ENCODE assay signal across 8 cellular contexts in the genomic region with DNA sequence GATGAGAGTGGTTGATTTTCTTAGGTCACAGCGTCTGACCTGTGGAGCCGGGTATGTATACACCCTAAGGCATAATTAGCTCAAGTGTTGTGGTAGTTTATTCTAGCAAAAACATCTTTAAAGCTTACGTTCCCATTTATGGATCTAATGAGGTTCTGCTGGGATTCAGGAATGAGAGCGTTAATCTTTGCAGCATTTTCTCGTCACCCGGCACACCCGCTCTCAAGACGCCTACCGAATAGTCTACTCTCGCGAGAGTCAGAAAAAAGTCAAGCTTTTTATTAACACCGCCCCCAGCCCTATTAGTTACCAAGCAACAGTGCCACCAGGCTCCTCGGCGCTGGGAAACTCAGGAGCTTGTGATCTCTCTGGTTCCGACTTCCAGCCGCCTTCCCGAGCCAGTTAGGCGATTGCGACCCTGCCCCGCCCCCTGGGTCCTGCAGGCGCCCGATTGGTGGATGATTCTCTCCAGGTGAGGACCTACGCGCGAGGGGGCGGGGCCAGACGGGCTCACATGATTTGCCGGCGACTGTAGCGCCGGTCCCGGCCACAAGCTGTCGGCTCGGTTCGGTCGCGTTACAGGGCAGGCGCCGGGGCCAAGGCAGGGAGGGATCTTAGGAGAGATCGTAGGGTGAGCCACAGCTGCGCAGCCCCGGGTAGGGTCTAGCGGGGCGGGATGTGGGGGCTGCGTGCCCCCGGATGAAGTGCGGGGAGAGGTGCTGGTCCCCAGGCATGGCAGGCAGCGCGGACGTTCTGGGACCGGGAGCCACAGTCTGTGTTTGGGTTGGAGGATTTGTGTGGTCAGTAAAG. TPM values are rescaled to one million over a fixed set of nuclear protein-coding genes. Genes with fewer than 3 reads are reported as not detected.
DNase-seq lines count a peak whose midpoint lies in the region; ATAC-seq, FAIRE-seq and TF ChIP-seq lines count a peak whose summit lies in the region.

Gene PFKFB2 (plus strand): TSS at position 540 of the 810 bp plus-strand sequence. CDS start 1,443 bp downstream, outside the sequence.

- TF ChIP-seq EP300 in HepG2 (IDR thresholded peaks at IDR 0.05; ENCODE audit: low read depth in 2 of 2, low read length in 2 of 2) = no peak; a peak in 1 of 4 replicates
- TF ChIP-seq EP300 in HepG2 (CRISPR knock-in tag; IDR thresholded peaks at IDR 0.05; ENCODE audit: borderline replicate concordance) = no peak

- H3K4me1 Mint-ChIP-seq in activated CD8-positive, alpha-beta T cell treated with anti-CD3 and anti-CD28 coated beads for 36 hours (ENCODE audit: low read depth) = peaks cover 31% of the 10 kb centered on the region

- CTCF ChIA-PET in activated CD8-positive, alpha-beta T cell treated with anti-CD3 and anti-CD28 coated beads for 36 hours (lab: Charles Lee) = interaction anchor here (0.9 to 2.4 kb wide), 15 partner anchors 8 to 449 kb away, joined by 3 to 15 read pairs (median 4); no protein-coding TSS in a partner anchor
- CTCF ChIA-PET in HepG2 (lab: Yijun Ruan, JAX; ENCODE audit: low intra/inter-chr PET ratio, low total read pairs) = no interaction called here

- POLR2A ChIA-PET in activated CD8-positive, alpha-beta T cell treated with anti-CD3 and anti-CD28 coated beads for 36 hours (lab: Charles Lee) = interaction anchor here (0.7 to 2.0 kb wide), 7 partner anchors 10 to 45 kb away, joined by 3 to 9 read pairs (median 4); partner anchors contain the start of gene C1orf116
- POLR2A ChIA-PET in HepG2 (lab: Yijun Ruan, JAX) = interaction anchor here (0.8 to 2.4 kb wide), 16 partner anchors 10 to 300 kb away, joined by 3 to 25 read pairs (median 6); partner anchors contain the start of genes C1orf116, C4BPA, C4BPB and CD55

- H3K27me3 ChIP-seq in dorsolateral prefrontal cortex = no peaks in the 10 kb centered on the region
- no peaks in the 10 kb centered on the region; a peak in 1 of 5 replicates for H3K27me3 ChIP-seq in HepG2 (ENCODE audit: control insufficient read depth in 1 of 2, insufficient read depth in 2 of 2, low read length in 2 of 2)

- H3K36me3 Mint-ChIP-seq in activated CD8-positive, alpha-beta T cell treated with anti-CD3 and anti-CD28 coated beads for 36 hours (ENCODE audit: low read depth) = peaks cover 11% of the 10 kb centered on the region

- H3K79me2 ChIP-seq in HepG2 (ENCODE audit: insufficient read depth, low read length) = peaks cover 27% of the 10 kb centered on the region

- H3K27ac ChIP-seq in dorsolateral prefrontal cortex = peak within 1 kb of the TSS; percentile 55 to 98 (median 93)
- H3K27ac ChIP-seq in HepG2 (ENCODE audit: extremely low read length, insufficient read depth, low read length) = peak within 1 kb of the TSS; percentile 90

- peak; percentile 57 for TF ChIP-seq RAD21 in HepG2 (CRISPR knock-in tag; IDR thresholded peaks at IDR 0.05)

- WGBS in HepG2 (ENCODE audit: low lambda C conversion rate) = 1% methylated on average over 17 of the region's 51 CpGs

- peak within 1 kb of the TSS; percentile 92 for H2AFZ ChIP-seq in HepG2 (ENCODE audit: low read length)

- peak within 1 kb of the TSS; percentile 98 for H3K4me2 ChIP-seq in HepG2 (ENCODE audit: low read depth, low read length)

- no peaks in the 10 kb centered on the region for H3K9me3 Mint-ChIP-seq in activated CD8-positive, alpha-beta T cell treated with anti-CD3 and anti-CD28 coated beads for 36 hours

- FAIRE-seq in HepG2 (lab: Jason Lieb, UNC) = peak; percentile 89

- H3K27me3 Mint-ChIP-seq in activated CD8-positive, alpha-beta T cell treated with anti-CD3 and anti-CD28 coated beads for 36 hours = no peaks in the 10 kb centered on the region

- no peak for TF ChIP-seq CTCF in activated CD8-positive, alpha-beta T cell treated with anti-CD3 and anti-CD28 coated beads for 36 hours (IDR thresholded peaks at IDR 0.05)
- peak in 42 of 56 donors; percentile 10 to 60 (median 37) for TF ChIP-seq CTCF in dorsolateral prefrontal cortex (IDR thresholded peaks at IDR 0.05 in 54 of 56, conservative IDR thresholded peaks at IDR 0.05 in 2 of 56; ENCODE audit: low read depth in 1 of 56, partially characterized antibody in 56 of 56)
- peak; percentile 36 for TF ChIP-seq CTCF in HepG2 (CRISPR knock-in tag; IDR thresholded peaks at IDR 0.05)

- H3K27ac Mint-ChIP-seq in activated CD8-positive, alpha-beta T cell treated with anti-CD3 and anti-CD28 coated beads for 36 hours = peak within 1 kb of the TSS; percentile 84

- peak; percentile 82 for ATAC-seq in GM19328 (IDR thresholded peaks at IDR 0.05; ENCODE audit: unreplicated experiment)
- ATAC-seq in HG03460 (IDR thresholded peaks at IDR 0.05; ENCODE audit: unreplicated experiment) = peak; percentile 85
- peak; percentile 87 for ATAC-seq in activated CD8-positive, alpha-beta T cell treated with anti-CD3 and anti-CD28 coated beads for 36 hours
- ATAC-seq in HepG2 = peak; percentile 89

- peak; percentile 76 to 99 (median 92) for DNase-seq in C1 segment of cervical spinal cord (lab: John Stamatoyannopoulos, UW)
- DNase-seq in NCI-H748 (lab: John Stamatoyannopoulos, UW; ENCODE audit: unreplicated experiment) = peak; percentile 98
- peak; percentile 97 for DNase-seq in activated CD8-positive, alpha-beta T cell treated with anti-CD3 and anti-CD28 coated beads for 36 hours
- peak; percentile 92 to 99 (median 98) for DNase-seq in dorsolateral prefrontal cortex
- peak; percentile 99 for DNase-seq in HepG2 (ENCODE audit: low spot score)
- peak; percentile 93 for DNase-seq in stimulated activated CD4-positive, alpha-beta T cell treated with anti-CD3 and anti-CD28 coated beads, Interleukin-2, amount 100 ng/mL, for 4 hours (ENCODE audit: low read depth)

- peak; percentile 86 to 87 for TF ChIP-seq POLR2A in HepG2 (IDR thresholded peaks at IDR 0.05; ENCODE audit: insufficient read depth in 1 of 2, low read depth in 2 of 2, low read length in 2 of 2)

- peaks cover 0 to 10% of the 10 kb centered on the region in 2 experiments; a peak in 1 of 5 replicates for H3K36me3 ChIP-seq in HepG2 (replicated peaks in 1 of 2; ENCODE audit: control insufficient read depth in 1 of 2, insufficient read depth in 2 of 2, low read length in 2 of 2)

- H4K20me1 ChIP-seq in HepG2 (ENCODE audit: insufficient read depth, low read length) = no peaks in the 10 kb centered on the region; the same call in 1 of the 2 replicates

- H3K4me3 ChIP-seq in dorsolateral prefrontal cortex (peak within 1 kb of the TSS; percentile 58 to 99 (median 81)), HepG2 (replicated peaks in 1 of 3; ENCODE audit: insufficient read depth in 1 of 3, low read depth in 2 of 3, low read length in 3 of 3) (peak within 1 kb of the TSS; percentile 95 to 98 (median 96))

- peak within 1 kb of the TSS; percentile 94 for H3K9ac ChIP-seq in HepG2 (ENCODE audit: insufficient read depth, low read depth, low read length)

- peak within 1 kb of the TSS; percentile 99 for H3K4me3 Mint-ChIP-seq in activated CD8-positive, alpha-beta T cell treated with anti-CD3 and anti-CD28 coated beads for 36 hours

- no peaks in the 10 kb centered on the region for H3K9me3 ChIP-seq in HepG2 (ENCODE audit: low read length)

- in situ Hi-C loops in HepG2 (cut with HindIII; ENCODE audit: extremely low pct_ligation_motif_present, low pct_unique_long_range_greater_than_20kb) = no loop called here

- H3K4me1 ChIP-seq in HepG2 (ENCODE audit: insufficient read depth, low read length) = peaks cover 32% of the 10 kb centered on the region

- BruUV-seq in HepG2 (replicated peaks; lab: Mats Ljungman, UMichigan) = no TSS peak

- intact Hi-C loops in activated CD8-positive, alpha-beta T cell treated with anti-CD3 and anti-CD28 coated beads for 36 hours (cut with micrococcal nuclease) = no loop called here
- intact Hi-C loops in dorsolateral prefrontal cortex (cut with DNase I) = loop anchor here (5.0 to 10.0 kb wide), 2 partner anchors 269 to 352 kb away; partner anchors contain the start of gene CD55 (in 1 of the 2)
- intact Hi-C loops in HepG2 (cut with micrococcal nuclease; ENCODE audit: unreplicated experiment) = loop anchor here (1.0 kb wide), 1 partner anchor 446 kb away; no protein-coding TSS in a partner anchor

TF ChIP-seq in HepG2, 621 proteins besides CTCF, POLR2A, EP300 and RAD21 (continues in another document):
- TF ChIP-seq SP5 (CRISPR knock-in tag; IDR thresholded peaks at IDR 0.05; ENCODE audit: borderline replicate concordance, low read depth) = peak; percentile 73

RNA-seq across cellular contexts. Expression of gene PFKFB2, which starts in this region (rescaled TPM):
- total RNA-seq in activated CD8-positive, alpha-beta T cell treated with anti-CD3 and anti-CD28 coated beads for 36 hours = 1 to 10 TPM; 3.5 to 4.3 TPM
- 100 to 1,000 TPM in 1 of 120 experiments, 10 to 100 TPM in 119; 18.5 to 126 (median 47.9) TPM for total RNA-seq in dorsolateral prefrontal cortex
- total RNA-seq in HepG2 (2016; rRNA removed; fragmentation: Illumina TruSeq; extraction: Trizol) = 9.4 and 10.6 TPM in 2 replicates
- 0.62 and 0.71 TPM in 2 replicates for total RNA-seq in HepG2 (2016; cell fraction: cytosol; rRNA removed; fragmentation: Illumina TruSeq; extraction: Trizol; ENCODE audit: low read depth)
- 10.2 and 10.9 TPM in 2 replicates for total RNA-seq in HepG2 (2016; cell fraction: insoluble cytoplasmic fraction; rRNA removed; fragmentation: Illumina TruSeq; extraction: Trizol)
- 2.7 and 2.9 TPM in 2 replicates for total RNA-seq in HepG2 (2016; cell fraction: membrane; rRNA removed; fragmentation: Illumina TruSeq; extraction: Trizol)
- total RNA-seq in HepG2 (2016; cell fraction: nucleus; rRNA removed; fragmentation: Illumina TruSeq; extraction: Trizol) = 12.6 and 18.6 TPM in 2 replicates
- polyA plus RNA-seq in HepG2 (2011; rRNA removed) = 3.9 and 4.6 TPM in 2 replicates
- polyA plus RNA-seq in HepG2 (2011; cell fraction: cytosol; rRNA removed) = 1.8 and 2.7 TPM in 2 replicates
- polyA plus RNA-seq in HepG2 (2011; cell fraction: nucleus; rRNA removed) = 8.6 and 10.6 TPM in 2 replicates
- 3.6 and 4.1 TPM in 2 replicates for polyA plus RNA-seq in HepG2 (2012)
- polyA plus RNA-seq in HepG2 (2016; cell fraction: cytosol; fragmentation: Illumina TruSeq; extraction: Trizol; ENCODE audit: low read depth) = 0.22 and 0.25 TPM in 2 replicates
- polyA plus RNA-seq in HepG2 (2016; cell fraction: insoluble cytoplasmic fraction; fragmentation: Illumina TruSeq; extraction: Trizol; ENCODE audit: low read depth) = 5.0 TPM in 2 replicates
- polyA plus RNA-seq in HepG2 (2016; cell fraction: membrane; fragmentation: Illumina TruSeq; extraction: Trizol; ENCODE audit: low read depth) = 0.60 and 0.72 TPM in 2 replicates
- polyA plus RNA-seq in HepG2 (2016; cell fraction: nucleus; fragmentation: Illumina TruSeq; extraction: Trizol; ENCODE audit: insufficient read depth, low read depth) = 16.4 and 17.0 TPM in 2 replicates
- 5.5 and 25.8 TPM in 2 replicates for polyA minus RNA-seq in HepG2 (2011; rRNA and poly(A)+ RNA removed; ENCODE audit: low replicate concordance)
- polyA minus RNA-seq in HepG2 (2011; cell fraction: cytosol; rRNA and poly(A)+ RNA removed) = 2.8 and 3.1 TPM in 2 replicates
- 11.5 and 15.7 TPM in 2 replicates for polyA minus RNA-seq in HepG2 (2011; cell fraction: nucleus; rRNA and poly(A)+ RNA removed)

Comparison
In these comparisons a context has a peak if more than half of its experiments do, and no peak if none do; other contexts are left out.
1. Peak in every context shown above with its lines: DNase-seq, ATAC-seq, H3K4me3 ChIP-seq and H3K27ac ChIP-seq.